In genomic region chr18:35458677-35459441, GRCh38 we compare ENCODE assay signal across 1 cellular context.
TF ChIP-seq lines count a peak whose summit lies in the region.

No MANE protein-coding gene starts in this region.

TF ChIP-seq in HepG2, 621 proteins besides CTCF, POLR2A, EP300 and RAD21 (continued from another document and continues in another):
- TF ChIP-seq ZNF460 (CRISPR knock-in tag; IDR thresholded peaks at IDR 0.05; ENCODE audit: borderline replicate concordance) (no peak), ZNF841 (CRISPR knock-in tag; IDR thresholded peaks at IDR 0.05; ENCODE audit: borderline replicate concordance) (no peak), CREM (IDR thresholded peaks at IDR 0.05) (no peak), CREM (CRISPR knock-in tag; IDR thresholded peaks at IDR 0.05) (no peak), THRA (CRISPR knock-in tag; IDR thresholded peaks at IDR 0.05; ENCODE audit: borderline replicate concordance) (peak; percentile 55; the same call in 1 of the 2 replicates), ZNF556 (CRISPR knock-in tag; IDR thresholded peaks at IDR 0.05; ENCODE audit: borderline replicate concordance) (peak; percentile 87; the same call in 1 of the 2 replicates), ZNF275 (CRISPR knock-in tag; IDR thresholded peaks at IDR 0.05; ENCODE audit: borderline replicate concordance) (no peak), ZZZ3 (CRISPR knock-in tag; IDR thresholded peaks at IDR 0.05; ENCODE audit: borderline replicate concordance) (no peak), KDM3A (CRISPR knock-in tag; IDR thresholded peaks at IDR 0.05; ENCODE audit: low read depth) (no peak), SRSF4 (IDR thresholded peaks at IDR 0.05; ENCODE audit: low read depth, low read length, poor library complexity, severe bottlenecking) (no peak), ZNF687 (CRISPR knock-in tag; IDR thresholded peaks at IDR 0.05) (peak; percentile 94), ZNF552 (CRISPR knock-in tag; IDR thresholded peaks at IDR 0.05; ENCODE audit: borderline replicate concordance) (no peak), ONECUT2 (CRISPR knock-in tag; IDR thresholded peaks at IDR 0.05) (no peak), ELF3 (CRISPR knock-in tag; IDR thresholded peaks at IDR 0.05) (peak; percentile 16; the same call in 1 of the 2 replicates), SP2 (CRISPR knock-in tag; IDR thresholded peaks at IDR 0.05) (no peak), ZNF598 (CRISPR knock-in tag; IDR thresholded peaks at IDR 0.05; ENCODE audit: borderline replicate concordance) (0 out of 2 replicates have a peak, but pooled peaks have one; percentile 41), FIP1L1 (IDR thresholded peaks at IDR 0.05; ENCODE audit: borderline replicate concordance, insufficient read depth, low read depth, low read length) (no peak), RFX5 (IDR thresholded peaks at IDR 0.05; ENCODE audit: low read depth, low read length) (no peak), ZNF563 (CRISPR knock-in tag; IDR thresholded peaks at IDR 0.05) (no peak), E2F2 (CRISPR knock-in tag; IDR thresholded peaks at IDR 0.05; ENCODE audit: borderline replicate concordance) (no peak), RORA (CRISPR knock-in tag; IDR thresholded peaks at IDR 0.05) (no peak), ZNF768 (CRISPR knock-in tag; IDR thresholded peaks at IDR 0.05) (no peak), ZNF678 (CRISPR knock-in tag; IDR thresholded peaks at IDR 0.05) (no peak), HBP1 (CRISPR knock-in tag; IDR thresholded peaks at IDR 0.05; ENCODE audit: low read depth) (no peak), ZNF816 (CRISPR knock-in tag; IDR thresholded peaks at IDR 0.05; ENCODE audit: borderline replicate concordance) (no peak), SMAD1 (CRISPR knock-in tag; IDR thresholded peaks at IDR 0.05; ENCODE audit: borderline replicate concordance, low read depth) (no peak), KLF9 (CRISPR knock-in tag; IDR thresholded peaks at IDR 0.05; ENCODE audit: low read depth) (no peak), NR3C1 (CRISPR knock-in tag; IDR thresholded peaks at IDR 0.05) (no peak), TFDP2 (CRISPR knock-in tag; IDR thresholded peaks at IDR 0.05) (no peak), ZNF138 (CRISPR knock-in tag; IDR thresholded peaks at IDR 0.05; ENCODE audit: low read depth) (no peak), GATAD1 (CRISPR knock-in tag; IDR thresholded peaks at IDR 0.05) (0 out of 2 replicates have a peak, but pooled peaks have one; percentile 47), CHD2 (IDR thresholded peaks at IDR 0.05; ENCODE audit: low read depth, low read length) (no peak), ETV6 (CRISPR knock-in tag; conservative IDR thresholded peaks at IDR 0.05) (no peak), PBX3 (CRISPR knock-in tag; IDR thresholded peaks at IDR 0.05; ENCODE audit: borderline replicate concordance) (no peak), ZNF484 (CRISPR knock-in tag; IDR thresholded peaks at IDR 0.05; ENCODE audit: borderline replicate concordance, low read depth) (no peak), ZNF772 (CRISPR knock-in tag; IDR thresholded peaks at IDR 0.05) (peak; percentile 87; the same call in 1 of the 2 replicates), FOXP4 (CRISPR knock-in tag; IDR thresholded peaks at IDR 0.05) (peak; percentile 56), SOX6 (IDR thresholded peaks at IDR 0.05) (no peak), SOX6 (CRISPR knock-in tag; IDR thresholded peaks at IDR 0.05) (peak; percentile 64), ZNF629 (CRISPR knock-in tag; conservative IDR thresholded peaks at IDR 0.05) (no peak), ZNF710 (CRISPR knock-in tag; IDR thresholded peaks at IDR 0.05; ENCODE audit: borderline replicate concordance) (no peak), POLR2G (IDR thresholded peaks at IDR 0.05; ENCODE audit: low read depth, low read length) (no peak)
